ENCODE assay signal across 11 cellular contexts in genomic region chr10:95279042-95279820, GRCh38. TPM values are rescaled to one million over a fixed set of nuclear protein-coding genes. Genes with fewer than 3 reads are reported as not detected.
DNase-seq lines count a peak whose midpoint lies in the region; ATAC-seq and TF ChIP-seq lines count a peak whose summit lies in the region.
"Had no signal": no experiment of that assay in that cellular context is flagged by ENCODE, and none has a peak within 500 bp of the region (broad histone marks: within the 10 kb centered on the region; RNA-seq: fewer than 3 reads in every experiment).

No MANE protein-coding gene starts in this region.

- peaks cover 20% of the 10 kb centered on the region for H3K79me2 ChIP-seq in parathyroid adenoma

- no peak for ATAC-seq in activated CD8-positive, alpha-beta memory T cell treated with anti-CD3 and anti-CD28 coated beads, Interleukin-2, amount 10 ng/mL, durations not matched to agents 7 days and 5 days
- ATAC-seq in CD8-positive, alpha-beta T cell: no peak

- no peaks in the 10 kb centered on the region for H3K36me3 Mint-ChIP-seq in activated CD8-positive, alpha-beta memory T cell treated with anti-CD3 and anti-CD28 coated beads, Interleukin-2, amount 10 ng/mL, durations not matched to agents 7 days and 5 days
- no peaks in the 10 kb centered on the region for H3K36me3 Mint-ChIP-seq in CD8-positive, alpha-beta T cell
- H3K36me3 Mint-ChIP-seq: activated naive CD4-positive, alpha-beta T cell treated with anti-CD3 and anti-CD28 coated beads, Interleukin-2, amount 50 U/mL, for 24 hours had no signal

- no peaks in the 10 kb centered on the region for H3K36me3 ChIP-seq in parathyroid adenoma (ENCODE audit: control insufficient read depth, insufficient read depth, low read length)
- no peaks in the 10 kb centered on the region for H3K36me3 ChIP-seq in CD8-positive, alpha-beta T cell (ENCODE audit: insufficient read depth, low read length)

- H3K27me3 ChIP-seq in parathyroid adenoma (ENCODE audit: control insufficient read depth, insufficient read depth, low read length): no peaks in the 10 kb centered on the region
- H3K27me3 ChIP-seq in CD8-positive, alpha-beta T cell (ENCODE audit: insufficient read depth, low read length): no peaks in the 10 kb centered on the region

- H3K4me1 ChIP-seq in parathyroid adenoma: peaks cover 15% of the 10 kb centered on the region
- no peaks in the 10 kb centered on the region for H3K4me1 ChIP-seq in CD8-positive, alpha-beta T cell (ENCODE audit: insufficient read depth, low read length)

- H3K4me1 Mint-ChIP-seq in activated CD8-positive, alpha-beta memory T cell treated with anti-CD3 and anti-CD28 coated beads, Interleukin-2, amount 10 ng/mL, durations not matched to agents 7 days and 5 days: no peaks in the 10 kb centered on the region
- H3K4me1 Mint-ChIP-seq in CD8-positive, alpha-beta T cell (ENCODE audit: low read depth): no peaks in the 10 kb centered on the region
- H3K4me1 Mint-ChIP-seq: activated naive CD4-positive, alpha-beta T cell treated with anti-CD3 and anti-CD28 coated beads, Interleukin-2, amount 50 U/mL, for 24 hours had no signal

- no peak for TF ChIP-seq CTCF in parathyroid adenoma (IDR thresholded peaks at IDR 0.05)
- TF ChIP-seq CTCF in CD8-positive, alpha-beta T cell (IDR thresholded peaks at IDR 0.05): no peak

- H2AFZ ChIP-seq in parathyroid adenoma: no peak overlapping the region

- no peak overlapping the region for H3K4me3 Mint-ChIP-seq in activated CD8-positive, alpha-beta memory T cell treated with anti-CD3 and anti-CD28 coated beads, Interleukin-2, amount 10 ng/mL, durations not matched to agents 7 days and 5 days
- H3K4me3 Mint-ChIP-seq in CD8-positive, alpha-beta T cell: no peak overlapping the region
- H3K4me3 Mint-ChIP-seq: activated naive CD4-positive, alpha-beta T cell treated with anti-CD3 and anti-CD28 coated beads, Interleukin-2, amount 50 U/mL, for 24 hours had no signal

- H3K9me3 ChIP-seq in parathyroid adenoma (ENCODE audit: control insufficient read depth, low read length): no peaks in the 10 kb centered on the region
- H3K9me3 ChIP-seq in CD8-positive, alpha-beta T cell (ENCODE audit: low read length): no peaks in the 10 kb centered on the region

- H3K9me3 Mint-ChIP-seq in activated CD8-positive, alpha-beta memory T cell treated with anti-CD3 and anti-CD28 coated beads, Interleukin-2, amount 10 ng/mL, durations not matched to agents 7 days and 5 days (ENCODE audit: low read depth): no peaks in the 10 kb centered on the region
- H3K9me3 Mint-ChIP-seq in CD8-positive, alpha-beta T cell: no peaks in the 10 kb centered on the region
- H3K9me3 Mint-ChIP-seq: activated naive CD4-positive, alpha-beta T cell treated with anti-CD3 and anti-CD28 coated beads, Interleukin-2, amount 50 U/mL, for 24 hours had no signal

- intact Hi-C loops in CD8-positive, alpha-beta T cell (cut with DNase I, micrococcal nuclease): no loop called here

- H3K27ac ChIP-seq in parathyroid adenoma: peak overlapping the region; percentile 46
- H3K27ac ChIP-seq in CD8-positive, alpha-beta T cell (ENCODE audit: low read depth, low read length): no peak overlapping the region

- H3K4me3 ChIP-seq in parathyroid adenoma (ENCODE audit: low read depth, low read length): no peak overlapping the region
- H3K4me3 ChIP-seq in CD8-positive, alpha-beta T cell (ENCODE audit: low read depth, low read length): no peak overlapping the region

- POLR2A ChIA-PET in CD8-positive, alpha-beta T cell (lab: Charles Lee): no interaction called here

- CTCF ChIA-PET in activated CD8-positive, alpha-beta memory T cell treated with anti-CD3 and anti-CD28 coated beads, Interleukin-2, amount 10 ng/mL, durations not matched to agents 7 days and 5 days (lab: Charles Lee): interaction anchor here (0.8 to 1.5 kb wide), 2 partner anchors 11 to 33 kb away, joined by 3 read pairs; partner anchors contain the start of gene PDLIM1
- CTCF ChIA-PET in CD8-positive, alpha-beta T cell (lab: Charles Lee): no interaction called here

- no peak overlapping the region for H3K4me2 ChIP-seq in parathyroid adenoma (ENCODE audit: low read length)

- no peak overlapping the region for H3K9ac ChIP-seq in parathyroid adenoma

- no peak overlapping the region for H3K27ac Mint-ChIP-seq in activated CD8-positive, alpha-beta memory T cell treated with anti-CD3 and anti-CD28 coated beads, Interleukin-2, amount 10 ng/mL, durations not matched to agents 7 days and 5 days
- H3K27ac Mint-ChIP-seq in CD8-positive, alpha-beta T cell: no peak overlapping the region
- H3K27ac Mint-ChIP-seq: activated naive CD4-positive, alpha-beta T cell treated with anti-CD3 and anti-CD28 coated beads, Interleukin-2, amount 50 U/mL, for 24 hours had no signal

- H3K27me3 Mint-ChIP-seq in activated CD8-positive, alpha-beta memory T cell treated with anti-CD3 and anti-CD28 coated beads, Interleukin-2, amount 10 ng/mL, durations not matched to agents 7 days and 5 days: peaks cover 15% of the 10 kb centered on the region
- H3K27me3 Mint-ChIP-seq in CD8-positive, alpha-beta T cell (ENCODE audit: low read depth): no peaks in the 10 kb centered on the region
- H3K27me3 Mint-ChIP-seq: activated naive CD4-positive, alpha-beta T cell treated with anti-CD3 and anti-CD28 coated beads, Interleukin-2, amount 50 U/mL, for 24 hours had no signal

- DNase-seq in ELR (ENCODE audit: low read depth) (peak; percentile 80), NCI-H69 (lab: John Stamatoyannopoulos, UW) (peak; percentile 36), fibroblast of gingiva (ENCODE audit: low read depth) (peak; percentile 69), DMS153 treated with DMSO at 0.1 percent for 48 hours (lab: John Stamatoyannopoulos, UW; ENCODE audit: unreplicated experiment) (no peak)
- DNase-seq in activated CD8-positive, alpha-beta memory T cell treated with anti-CD3 and anti-CD28 coated beads, Interleukin-2, amount 10 ng/mL, durations not matched to agents 7 days and 5 days: no peak
- DNase-seq in CD8-positive, alpha-beta T cell: no peak
- DNase-seq in stimulated activated CD4-positive, alpha-beta T cell treated with anti-CD3 and anti-CD28 coated beads, Interleukin-12 subunit alpha, Interleukin-12 subunit beta, amount 100 ng/mL, for 4 hours: no peak
- DNase-seq: NCI-H1930, T-helper 2 cell had no signal

RNA-seq across cellular contexts. Expression of gene PDLIM1, which starts 11.6 kb away (rescaled TPM):
- 10 to 100 TPM in 1 of 2 experiments, 1 to 10 TPM in 1; 4.8 to 22.7 TPM for total RNA-seq in activated CD8-positive, alpha-beta memory T cell treated with anti-CD3 and anti-CD28 coated beads, Interleukin-2, amount 10 ng/mL, durations not matched to agents 7 days and 5 days
- 1 to 10 TPM; 1.4 to 1.6 TPM for total RNA-seq in CD8-positive, alpha-beta T cell

Comparison
In these comparisons a context has a peak if more than half of its experiments do, and no peak if none do; other contexts are left out.
1. DNase-seq: peak in ELR (single experiment), NCI-H69 (single experiment) and fibroblast of gingiva (single experiment); none in activated CD8-positive, alpha-beta memory T cell treated with anti-CD3 and anti-CD28 coated beads, Interleukin-2, amount 10 ng/mL, durations not matched to agents 7 days and 5 days (single experiment), DMS153 treated with DMSO at 0.1 percent for 48 hours (single experiment), CD8-positive, alpha-beta T cell (0 of 7) and stimulated activated CD4-positive, alpha-beta T cell treated with anti-CD3 and anti-CD28 coated beads, Interleukin-12 subunit alpha, Interleukin-12 subunit beta, amount 100 ng/mL, for 4 hours (single experiment).